8 cellular contexts compared by ENCODE assay signal in the genomic region with DNA sequence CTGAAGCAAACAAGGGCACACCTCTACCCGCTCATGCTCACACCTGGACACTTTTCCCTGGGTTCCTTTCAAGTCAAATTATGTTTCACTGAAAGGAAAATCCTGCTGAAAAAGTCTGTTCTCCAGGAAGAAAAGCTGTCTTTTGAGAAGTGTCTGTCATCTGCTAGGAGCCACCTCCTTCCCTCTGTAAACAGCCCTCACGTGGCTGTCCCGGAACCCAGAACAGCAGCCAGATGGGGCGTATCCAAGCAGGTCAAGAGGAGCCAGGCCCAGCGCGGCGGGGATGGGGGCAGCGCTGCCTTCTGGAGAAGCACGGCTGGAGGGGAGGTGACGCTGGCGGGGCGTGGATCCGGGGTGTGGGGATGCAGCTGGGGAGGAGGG. TPM values are rescaled to one million over a fixed set of nuclear protein-coding genes. Genes with fewer than 3 reads are reported as not detected.
A peak's percentile ranks its signal among the peaks of the same experiment; 100 is the strongest.
DNase-seq lines count a peak whose midpoint lies in the region; ATAC-seq and TF ChIP-seq lines count a peak whose summit lies in the region.

A gene (minus strand): TSS at position 162 of the 381 bp plus-strand sequence. CDS start 205 bp downstream, outside the sequence.

- H3K27ac ChIP-seq in thoracic aorta: peak within 1 kb of the TSS; percentile 81 to 85

- peaks cover 3% of the 10 kb centered on the region for H3K27me3 Mint-ChIP-seq in activated naive CD4-positive, alpha-beta T cell treated with anti-CD3 and anti-CD28 coated beads, Interleukin-2, amount 10 ng/mL, durations not matched to agents 7 days and 5 days
- H3K27me3 Mint-ChIP-seq in natural killer cell (ENCODE audit: low read depth in 2 of 2): no peaks in the 10 kb centered on the region

- H3K36me3 Mint-ChIP-seq in activated naive CD4-positive, alpha-beta T cell treated with anti-CD3 and anti-CD28 coated beads, Interleukin-2, amount 10 ng/mL, durations not matched to agents 7 days and 5 days: peaks cover 11% of the 10 kb centered on the region
- no peaks in the 10 kb centered on the region for H3K36me3 Mint-ChIP-seq in natural killer cell

- intact Hi-C loops in natural killer cell (cut with micrococcal nuclease): no loop called here

- peak within 1 kb of the TSS; percentile 86 for H3K4me3 Mint-ChIP-seq in activated naive CD4-positive, alpha-beta T cell treated with anti-CD3 and anti-CD28 coated beads, Interleukin-2, amount 10 ng/mL, durations not matched to agents 7 days and 5 days
- H3K4me3 Mint-ChIP-seq in natural killer cell: peak within 1 kb of the TSS; percentile 88

- peaks cover 28% of the 10 kb centered on the region for H3K4me1 Mint-ChIP-seq in activated naive CD4-positive, alpha-beta T cell treated with anti-CD3 and anti-CD28 coated beads, Interleukin-2, amount 10 ng/mL, durations not matched to agents 7 days and 5 days
- H3K4me1 Mint-ChIP-seq in natural killer cell: peaks cover 13 to 14% of the 10 kb centered on the region in 2 donors

- H3K4me1 ChIP-seq in thoracic aorta (ENCODE audit: control insufficient read depth in 1 of 2, low read depth in 2 of 2): peaks cover 16 to 40% of the 10 kb centered on the region in 2 donors

- DNase-seq in DMS 273 treated with DMSO at 0.1 percent for 48 hours (lab: John Stamatoyannopoulos, UW): peak; percentile 56
- peak; percentile 58 for DNase-seq in LHCN-M2 (ENCODE audit: low read depth)
- peak; percentile 86 for DNase-seq in RPMI8226
- DNase-seq in activated naive CD4-positive, alpha-beta T cell treated with anti-CD3 and anti-CD28 coated beads, Interleukin-2, amount 10 ng/mL, durations not matched to agents 7 days and 5 days: peak; percentile 84
- peak; percentile 67 to 89 for DNase-seq in foreskin fibroblast
- no peak for DNase-seq in natural killer cell
- peak; percentile 72 for DNase-seq in thoracic aorta (ENCODE audit: low spot score)

- no peaks in the 10 kb centered on the region for H3K9me3 Mint-ChIP-seq in activated naive CD4-positive, alpha-beta T cell treated with anti-CD3 and anti-CD28 coated beads, Interleukin-2, amount 10 ng/mL, durations not matched to agents 7 days and 5 days
- H3K9me3 Mint-ChIP-seq in natural killer cell: no peaks in the 10 kb centered on the region

- peak within 1 kb of the TSS; percentile 88 for H3K27ac Mint-ChIP-seq in activated naive CD4-positive, alpha-beta T cell treated with anti-CD3 and anti-CD28 coated beads, Interleukin-2, amount 10 ng/mL, durations not matched to agents 7 days and 5 days
- peak within 1 kb of the TSS; percentile 57 to 85 for H3K27ac Mint-ChIP-seq in natural killer cell

- peaks cover 8% of the 10 kb centered on the region for H3K36me3 ChIP-seq in thoracic aorta

- CTCF ChIA-PET in activated naive CD4-positive, alpha-beta T cell treated with anti-CD3 and anti-CD28 coated beads, Interleukin-2, amount 10 ng/mL, durations not matched to agents 7 days and 5 days (lab: Charles Lee): interaction anchor here (1.3 kb wide), 1 partner anchor 15 kb away, joined by 8 read pairs; no protein-coding TSS in a partner anchor

- no peak for ATAC-seq in natural killer cell
- no peak for ATAC-seq in thoracic aorta (ENCODE audit: insufficient number of reproducible peaks, low FRiP score, low read depth)
- no peak for ATAC-seq in GM21825 (IDR thresholded peaks at IDR 0.05; ENCODE audit: unreplicated experiment)

- no peaks in the 10 kb centered on the region for H3K9me3 ChIP-seq in thoracic aorta

- TF ChIP-seq CTCF in foreskin fibroblast (IDR thresholded peaks at IDR 0.05; ENCODE audit: low read depth, low read length) (no peak), natural killer cell (IDR thresholded peaks at IDR 0.05) (no peak), thoracic aorta (IDR thresholded peaks at IDR 0.05) (no peak)

- H3K4me3 ChIP-seq in foreskin fibroblast (ENCODE audit: low read depth in 1 of 2, low read length in 2 of 2): peak within 1 kb of the TSS; percentile 63 to 73
- H3K4me3 ChIP-seq in thoracic aorta: peak within 1 kb of the TSS; percentile 96

- H3K27me3 ChIP-seq in thoracic aorta (replicated peaks; ENCODE audit: insufficient read depth): no peaks in the 10 kb centered on the region

RNA-seq across cellular contexts. Expression of the gene that starts here (rescaled TPM):
- total RNA-seq in LHCN-M2 (2014; rRNA removed): 0.17 and 0.26 TPM in 2 replicates
- polyA plus RNA-seq in LHCN-M2 (2012): 0.52 TPM
- 1 to 10 TPM; 4.3 to 6.4 (median 4.9) TPM for total RNA-seq in natural killer cell
- 10 to 100 TPM; 12.7 to 21.4 TPM for total RNA-seq in thoracic aorta

Comparison
In these comparisons a context has a peak if more than half of its experiments do, and no peak if none do; other contexts are left out.
1. Peak in DNase-seq in LHCN-M2; RNA of the gene not detected or under 1 TPM.